In genomic region chr16:78256686-78257375, GRCh38 we compare ENCODE assay signal across 20 cellular contexts.
"Had no signal": no experiment of that assay in that cellular context is flagged by ENCODE, and none has a peak within 500 bp of the region (broad histone marks: within the 10 kb centered on the region; RNA-seq: fewer than 3 reads in every experiment).

No MANE protein-coding gene starts in this region.

- H3K36me3 ChIP-seq: breast epithelium, esophagus muscularis mucosa, heart left ventricle, tibial nerve had no signal

- H3K9me3 Mint-ChIP-seq: activated CD4-positive, alpha-beta memory T cell treated with anti-CD3 and anti-CD28 coated beads, Interleukin-2, amount 10 ng/mL, durations not matched to agents 7 days and 5 days; activated CD4-positive, alpha-beta T cell treated with anti-CD3 and anti-CD28 coated beads, Interleukin-2, amount 10 ng/mL, durations not matched to agents 7 days and 5 days; activated T-cell treated with anti-CD3 and anti-CD28 coated beads, Interleukin-2, amount 50 U/mL, for 24 hours; dendritic cell treated with granulocyte-macrophage colony-stimulating factor and Interleukin-4, amounts not matched to agents 40 ng/mL and 50 ng/mL, for 4 days; naive thymus-derived CD4-positive, alpha-beta T cell had no signal

- H3K4me3 Mint-ChIP-seq: activated CD4-positive, alpha-beta memory T cell treated with anti-CD3 and anti-CD28 coated beads, Interleukin-2, amount 10 ng/mL, durations not matched to agents 7 days and 5 days; activated CD4-positive, alpha-beta T cell treated with anti-CD3 and anti-CD28 coated beads, Interleukin-2, amount 10 ng/mL, durations not matched to agents 7 days and 5 days; activated T-cell treated with anti-CD3 and anti-CD28 coated beads, Interleukin-2, amount 50 U/mL, for 24 hours; dendritic cell treated with granulocyte-macrophage colony-stimulating factor and Interleukin-4, amounts not matched to agents 40 ng/mL and 50 ng/mL, for 4 days; naive thymus-derived CD4-positive, alpha-beta T cell had no signal

- H3K4me1 Mint-ChIP-seq: activated CD4-positive, alpha-beta memory T cell treated with anti-CD3 and anti-CD28 coated beads, Interleukin-2, amount 10 ng/mL, durations not matched to agents 7 days and 5 days; activated CD4-positive, alpha-beta T cell treated with anti-CD3 and anti-CD28 coated beads, Interleukin-2, amount 10 ng/mL, durations not matched to agents 7 days and 5 days had no signal

- DNase-seq: activated CD4-positive, alpha-beta memory T cell treated with anti-CD3 and anti-CD28 coated beads, Interleukin-2, amount 10 ng/mL, durations not matched to agents 7 days and 5 days; activated CD4-positive, alpha-beta T cell treated with anti-CD3 and anti-CD28 coated beads for 1 hour; activated CD4-positive, alpha-beta T cell treated with anti-CD3 and anti-CD28 coated beads, Interleukin-2, amount 10 ng/mL, durations not matched to agents 7 days and 5 days; activated CD8-positive, alpha-beta memory T cell treated with anti-CD3 and anti-CD28 coated beads, Interleukin-2, amount 50 U/mL, for 48 hours; activated gamma-delta T cell treated with Interleukin-2 at 50 U/mL for 16 hours; activated naive CD4-positive, alpha-beta T cell treated with anti-CD3 and anti-CD28 coated beads, Interleukin-2, amount 50 U/mL, for 16 hours; activated T-cell treated with anti-CD3 and anti-CD28 coated beads, Interleukin-2, amount 50 U/mL, for 24 hours; central memory CD4-positive, alpha-beta T cell; foreskin keratinocyte; heart left ventricle; left ventricle myocardium superior; midbrain; naive thymus-derived CD4-positive, alpha-beta T cell; stimulated activated CD4-positive, alpha-beta T cell treated with anti-CD3 and anti-CD28 coated beads, Interleukin-2, amount 100 ng/mL, for 48 hours; stimulated activated naive CD4-positive, alpha-beta T cell treated with Interleukin-2 at 50 U/mL for 16 hours; T-helper 2 cell had no signal

- H3K27ac ChIP-seq: breast epithelium, esophagus muscularis mucosa, foreskin keratinocyte, heart left ventricle, tibial nerve had no signal

- H3K27me3 Mint-ChIP-seq: activated CD4-positive, alpha-beta memory T cell treated with anti-CD3 and anti-CD28 coated beads, Interleukin-2, amount 10 ng/mL, durations not matched to agents 7 days and 5 days; activated CD4-positive, alpha-beta T cell treated with anti-CD3 and anti-CD28 coated beads, Interleukin-2, amount 10 ng/mL, durations not matched to agents 7 days and 5 days; activated T-cell treated with anti-CD3 and anti-CD28 coated beads, Interleukin-2, amount 50 U/mL, for 24 hours; dendritic cell treated with granulocyte-macrophage colony-stimulating factor and Interleukin-4, amounts not matched to agents 40 ng/mL and 50 ng/mL, for 4 days; naive thymus-derived CD4-positive, alpha-beta T cell had no signal

- H3K27ac Mint-ChIP-seq: activated CD4-positive, alpha-beta memory T cell treated with anti-CD3 and anti-CD28 coated beads, Interleukin-2, amount 10 ng/mL, durations not matched to agents 7 days and 5 days; activated CD4-positive, alpha-beta T cell treated with anti-CD3 and anti-CD28 coated beads, Interleukin-2, amount 10 ng/mL, durations not matched to agents 7 days and 5 days; activated T-cell treated with anti-CD3 and anti-CD28 coated beads, Interleukin-2, amount 50 U/mL, for 24 hours; dendritic cell treated with granulocyte-macrophage colony-stimulating factor and Interleukin-4, amounts not matched to agents 40 ng/mL and 50 ng/mL, for 4 days; naive thymus-derived CD4-positive, alpha-beta T cell had no signal

- H3K27me3 ChIP-seq: breast epithelium, esophagus muscularis mucosa, foreskin keratinocyte, heart left ventricle, tibial nerve had no signal

- ATAC-seq: foreskin keratinocyte; heart left ventricle; left ventricle myocardium superior; naive thymus-derived CD4-positive, alpha-beta T cell had no signal

- H3K4me1 ChIP-seq: breast epithelium, foreskin keratinocyte had no signal

- H3K4me3 ChIP-seq: breast epithelium, esophagus muscularis mucosa, heart left ventricle, tibial nerve had no signal

- H3K9me3 ChIP-seq: breast epithelium, esophagus muscularis mucosa, heart left ventricle, tibial nerve had no signal
